In the genomic region with DNA sequence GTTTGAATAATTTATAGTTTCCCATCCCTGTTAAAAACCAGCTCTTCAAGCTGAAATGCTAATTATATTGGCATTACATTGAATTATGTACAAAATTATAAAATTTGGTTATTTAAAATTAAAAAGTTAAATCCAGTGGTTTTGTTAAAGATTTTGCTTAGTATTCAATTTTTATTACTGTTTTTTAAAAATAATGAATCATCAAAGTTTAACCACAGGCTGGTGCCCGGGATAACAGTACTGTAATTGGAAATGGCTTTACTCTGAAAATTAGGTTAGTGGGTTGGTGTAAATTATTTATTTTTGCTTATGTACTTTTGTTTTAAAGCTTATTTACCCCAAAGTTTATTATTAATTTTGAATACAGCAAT, we compare ENCODE assay signal across 19 cellular contexts. TPM values are rescaled to one million over a fixed set of nuclear protein-coding genes. Genes with fewer than 3 reads are reported as not detected.
A peak's percentile ranks its signal among the peaks of the same experiment; 100 is the strongest.
DNase-seq lines count a peak whose midpoint lies in the region; ATAC-seq and TF ChIP-seq lines count a peak whose summit lies in the region.
"Had no signal": no experiment of that assay in that cellular context is flagged by ENCODE, and none has a peak within 500 bp of the region (broad histone marks: within the 10 kb centered on the region; RNA-seq: fewer than 3 reads in every experiment).

No MANE protein-coding gene starts in this region.

- no peaks in the 10 kb centered on the region for H3K27me3 ChIP-seq in IMR-90 (ENCODE audit: control insufficient read depth, insufficient read depth, low read length)
- no peaks in the 10 kb centered on the region for H3K27me3 ChIP-seq in adipocyte (replicated peaks; ENCODE audit: control insufficient read depth, insufficient read depth, low read length)
- no peaks in the 10 kb centered on the region for H3K27me3 ChIP-seq in mucosa of rectum (ENCODE audit: control insufficient read depth in 2 of 2, insufficient read depth in 2 of 2, low read length in 2 of 2)
- H3K27me3 ChIP-seq in thyroid gland: no peaks in the 10 kb centered on the region
- H3K27me3 ChIP-seq in neuronal stem cell (ENCODE audit: control insufficient read depth in 3 of 3, insufficient read depth in 3 of 3, low read depth in 1 of 3, low read length in 3 of 3): no peaks in the 10 kb centered on the region

- peaks cover 0 to 7% of the 10 kb centered on the region in 2 experiments; a peak in 3 of 4 replicates for H3K79me1 ChIP-seq in IMR-90 (ENCODE audit: low read depth in 1 of 2, low read length in 2 of 2)
- H3K79me1 ChIP-seq in neuronal stem cell (ENCODE audit: low read depth, low read length): peaks cover 3% of the 10 kb centered on the region

- no peaks in the 10 kb centered on the region for H3K27me3 Mint-ChIP-seq in activated naive CD8-positive, alpha-beta T cell treated with anti-CD3 and anti-CD28 coated beads, Interleukin-2, amount 50 U/mL, for 24 hours
- H3K27me3 Mint-ChIP-seq: activated CD4-positive, alpha-beta T cell treated with anti-CD3 and anti-CD28 coated beads for 36 hours; activated naive CD8-positive, alpha-beta T cell; B cell; stimulated activated naive B cell treated with anti-CD40 and anti-IgM and Interleukin-4, amounts not matched to agents 10 μg/mL and 1 μg/mL and 100 μg/mL, for 72 hours had no signal

- no peak overlapping the region for H3K14ac ChIP-seq in IMR-90 (replicated peaks; ENCODE audit: low read depth, low read length)
- no peak overlapping the region for H3K14ac ChIP-seq in neuronal stem cell (ENCODE audit: low read length)

- in situ Hi-C loops in IMR-90 (cut with MboI; ENCODE audit: low sequenced_read_pairs): no loop called here

- no CpG with 5 or more reads among the region's 1 CpG for WGBS in IMR-90 (ENCODE audit: extremely low coverage in 2 of 2, insufficient read length in 1 of 2), 2 experiments
- WGBS in thyroid gland, 2 donors: 90 to 92% methylated on average over 1 of the region's 1 CpG
- WGBS in neuronal stem cell (ENCODE audit: extremely low coverage in 2 of 2, insufficient read length in 2 of 2, insufficient replicate concordance in 1 of 2), 2 donors: no CpG with 5 or more reads among the region's 1 CpG

- POLR2A ChIA-PET in IMR-90 (lab: Charles Lee; ENCODE audit: unreplicated experiment): interaction anchor here (0.6 kb wide), 1 partner anchor 781 kb away, joined by 3 read pairs; no protein-coding TSS in a partner anchor

- H3K9ac ChIP-seq in IMR-90 (ENCODE audit: low read depth, low read length): no peak overlapping the region
- H3K9ac ChIP-seq in adipocyte (ENCODE audit: low read length): peak overlapping the region; percentile 40
- H3K9ac ChIP-seq in mucosa of rectum (ENCODE audit: low read depth in 1 of 2, low read length in 2 of 2): no peak overlapping the region
- no peak overlapping the region for H3K9ac ChIP-seq in neuronal stem cell (ENCODE audit: low read depth, low read length, poor library complexity)

- H2AFZ ChIP-seq in IMR-90 (replicated peaks; ENCODE audit: low read length, poor library complexity) (no peak overlapping the region), neuronal stem cell (ENCODE audit: low read length) (no peak overlapping the region)

- H2BK15ac ChIP-seq in IMR-90 (ENCODE audit: low read depth, low read length) (no peak overlapping the region), neuronal stem cell (ENCODE audit: low read length) (no peak overlapping the region)

- H3K9me3 ChIP-seq in IMR-90 (ENCODE audit: control insufficient read depth, insufficient read depth, low read length): no peaks in the 10 kb centered on the region
- H3K9me3 ChIP-seq in adipocyte (ENCODE audit: control insufficient read depth, low read length): no peaks in the 10 kb centered on the region
- no peaks in the 10 kb centered on the region for H3K9me3 ChIP-seq in mucosa of rectum (ENCODE audit: control insufficient read depth in 2 of 2, low read length in 2 of 2)
- H3K9me3 ChIP-seq in thyroid gland: no peaks in the 10 kb centered on the region
- H3K9me3 ChIP-seq in neuronal stem cell (replicated peaks in 1 of 2; ENCODE audit: control insufficient read depth in 2 of 2, insufficient read depth in 1 of 2, low read depth in 1 of 2, low read length in 2 of 2): no peaks in the 10 kb centered on the region

- H2BK120ac ChIP-seq in IMR-90 (ENCODE audit: low read depth, low read length) (no peak overlapping the region), neuronal stem cell (ENCODE audit: low read depth, low read length) (no peak overlapping the region)

- H3K4me3 ChIP-seq in IMR-90 (ENCODE audit: insufficient read depth, low read depth, low read length): no peak overlapping the region
- no peak overlapping the region for H3K4me3 ChIP-seq in adipocyte (ENCODE audit: low read length)
- no peak overlapping the region for H3K4me3 ChIP-seq in mucosa of rectum (ENCODE audit: low read length in 2 of 2)
- H3K4me3 ChIP-seq in thyroid gland (replicated peaks in 1 of 3): no peak overlapping the region
- no peak overlapping the region for H3K4me3 ChIP-seq in neuronal stem cell (ENCODE audit: low read length in 2 of 2)

- H3K23ac ChIP-seq in IMR-90 (ENCODE audit: low read depth, low read length): no peak overlapping the region
- H3K23ac ChIP-seq in neuronal stem cell (ENCODE audit: low read depth, low read length, poor library complexity): no peak overlapping the region

- H2BK20ac ChIP-seq in IMR-90 (ENCODE audit: low read depth, low read length): no peak overlapping the region

- no peaks in the 10 kb centered on the region for H3K36me3 Mint-ChIP-seq in activated naive CD4-positive, alpha-beta T cell treated with anti-CD3 and anti-CD28 coated beads, Interleukin-2, amount 50 U/mL, for 72 hours
- H3K36me3 Mint-ChIP-seq in activated naive CD8-positive, alpha-beta T cell treated with anti-CD3 and anti-CD28 coated beads, Interleukin-2, amount 50 U/mL, for 24 hours (ENCODE audit: low read depth): peaks cover 7% of the 10 kb centered on the region

- intact Hi-C loops in IMR-90 (cut with micrococcal nuclease) (no loop called here), thyroid gland (cut with DNase I) (loop anchor here (10.0 kb wide), 1 partner anchor 227 kb away; no protein-coding TSS in a partner anchor)

- TF ChIP-seq RAD21 in IMR-90 (IDR thresholded peaks at IDR 0.05; ENCODE audit: low read length): no peak

- dilution Hi-C loops in IMR-90 (cut with HindIII; ENCODE audit: low sequenced_read_pairs, unreplicated experiment): no loop called here

- no peak for ATAC-seq in IMR-90 (ENCODE audit: low read depth)
- no peak for ATAC-seq in activated naive CD4-positive, alpha-beta T cell treated with anti-CD3 and anti-CD28 coated beads, Interleukin-2, amount 50 U/mL, for 72 hours
- ATAC-seq in activated naive CD8-positive, alpha-beta T cell treated with anti-CD3 and anti-CD28 coated beads, Interleukin-2, amount 50 U/mL, for 24 hours: no peak
- ATAC-seq: activated CD4-positive, alpha-beta T cell treated with anti-CD3 and anti-CD28 coated beads for 36 hours; stimulated activated naive B cell treated with anti-CD40 and anti-IgM and Interleukin-4, amounts not matched to agents 10 μg/mL and 1 μg/mL and 100 μg/mL, for 72 hours had no signal

- DNase-seq in IMR-90: no peak
- no peak for DNase-seq in adipocyte (ENCODE audit: low read depth)
- no peak for DNase-seq in thyroid gland
- no peak for DNase-seq in activated naive CD4-positive, alpha-beta T cell treated with anti-CD3 and anti-CD28 coated beads, Interleukin-2, amount 50 U/mL, for 72 hours (ENCODE audit: low spot score in 2 of 2)
- no peak for DNase-seq in activated naive CD8-positive, alpha-beta T cell treated with anti-CD3 and anti-CD28 coated beads, Interleukin-2, amount 50 U/mL, for 24 hours
- no peak for DNase-seq in neuronal stem cell (ENCODE audit: low spot score)
- DNase-seq: activated CD4-positive, alpha-beta T cell treated with anti-CD3 and anti-CD28 coated beads for 36 hours; left ventricle myocardium superior; NCI-H1105; NCI-H2081 treated with DMSO at 0.1 percent for 48 hours; NCI-H510A; stimulated activated CD4-positive, alpha-beta T cell treated with anti-CD3 and anti-CD28 coated beads, Interleukin-1b, Interleukin-23, amount 100 ng/mL, for 48 hours; stimulated activated naive B cell treated with anti-CD40 and anti-IgM and Interleukin-4, amounts not matched to agents 10 μg/mL and 1 μg/mL and 100 μg/mL, for 72 hours; SW 1271; trophoblast cell had no signal

- H4K8ac ChIP-seq in IMR-90 (ENCODE audit: low read depth in 2 of 2, low read length in 2 of 2) (no peak overlapping the region), neuronal stem cell (ENCODE audit: low read depth, low read length) (no peak overlapping the region)

- H2AK9ac ChIP-seq in IMR-90 (replicated peaks; ENCODE audit: low read depth, low read length, poor library complexity): no peak overlapping the region

- H3K4me3 Mint-ChIP-seq in activated naive CD8-positive, alpha-beta T cell treated with anti-CD3 and anti-CD28 coated beads, Interleukin-2, amount 50 U/mL, for 24 hours: no peak overlapping the region
- H3K4me3 Mint-ChIP-seq: activated CD4-positive, alpha-beta T cell treated with anti-CD3 and anti-CD28 coated beads for 36 hours; activated naive CD8-positive, alpha-beta T cell; activated T-helper 1 cell treated with anti-CD3 and anti-CD28 coated beads, Interleukin-12 subunit alpha, Interleukin-12 subunit beta, Interleukin-2, Interleukin-4 antibody, amounts not matched to agents 30 ng/mL and 10 ng/mL and 1 ng/mL, durations not matched to agents 14 hours and 24 hours and 36 hours; B cell; stimulated activated naive B cell treated with anti-CD40 and anti-IgM and Interleukin-4, amounts not matched to agents 10 μg/mL and 1 μg/mL and 100 μg/mL, for 72 hours had no signal

- H3K4me2 ChIP-seq in IMR-90 (ENCODE audit: low read depth, low read length) (no peak overlapping the region), neuronal stem cell (ENCODE audit: insufficient read depth, low read length, poor library complexity, severe bottlenecking) (no peak overlapping the region)

- H3K27ac ChIP-seq in IMR-90 (ENCODE audit: insufficient read depth, low read length): no peak overlapping the region
- H3K27ac ChIP-seq in mucosa of rectum (ENCODE audit: low read depth in 2 of 2, low read length in 2 of 2): peak overlapping the region; percentile 69 to 70
- peak overlapping the region; percentile 0 to 95 (median 92) for H3K27ac ChIP-seq in thyroid gland
- H3K27ac ChIP-seq in neuronal stem cell (replicated peaks; ENCODE audit: low read length): no peak overlapping the region

- peaks cover 3% of the 10 kb centered on the region for H3K9me1 ChIP-seq in IMR-90 (ENCODE audit: insufficient read depth, low read length)

- CTCF ChIA-PET in IMR-90 (lab: Yijun Ruan, JAX): interaction anchor here (0.7 kb wide), 1 partner anchor 39 kb away, joined by 3 read pairs; no protein-coding TSS in a partner anchor

- no peak overlapping the region for H4K5ac ChIP-seq in IMR-90 (ENCODE audit: low read depth, low read length)

- H3K27ac Mint-ChIP-seq in activated naive CD4-positive, alpha-beta T cell treated with anti-CD3 and anti-CD28 coated beads, Interleukin-2, amount 50 U/mL, for 72 hours: no peak overlapping the region
- H3K27ac Mint-ChIP-seq in activated naive CD8-positive, alpha-beta T cell treated with anti-CD3 and anti-CD28 coated beads, Interleukin-2, amount 50 U/mL, for 24 hours: no peak overlapping the region
- H3K27ac Mint-ChIP-seq: activated CD4-positive, alpha-beta T cell treated with anti-CD3 and anti-CD28 coated beads for 36 hours; activated naive CD8-positive, alpha-beta T cell; activated T-helper 1 cell treated with anti-CD3 and anti-CD28 coated beads, Interleukin-12 subunit alpha, Interleukin-12 subunit beta, Interleukin-2, Interleukin-4 antibody, amounts not matched to agents 30 ng/mL and 10 ng/mL and 1 ng/mL, durations not matched to agents 14 hours and 24 hours and 36 hours; B cell; stimulated activated naive B cell treated with anti-CD40 and anti-IgM and Interleukin-4, amounts not matched to agents 10 μg/mL and 1 μg/mL and 100 μg/mL, for 72 hours had no signal

- TF ChIP-seq CTCF in IMR-90 (conservative IDR thresholded peaks at IDR 0.05; ENCODE audit: low read depth, low read length) (no peak), thyroid gland (IDR thresholded peaks at IDR 0.05) (no peak)

- H3K36me3 ChIP-seq in IMR-90 (ENCODE audit: control insufficient read depth, insufficient read depth, low read length) (peaks cover 2% of the 10 kb centered on the region; the same call in 1 of the 2 replicates), adipocyte (ENCODE audit: control insufficient read depth, insufficient read depth, low read length, severe bottlenecking) (peaks cover 9% of the 10 kb centered on the region), mucosa of rectum (ENCODE audit: control insufficient read depth in 2 of 2, insufficient read depth in 2 of 2, low read length in 2 of 2) (no peaks in the 10 kb centered on the region), thyroid gland (no peaks in the 10 kb centered on the region), neuronal stem cell (replicated peaks in 1 of 2; ENCODE audit: control insufficient read depth in 2 of 2, insufficient read depth in 2 of 2, low read length in 2 of 2) (peaks cover 7 to 33% of the 10 kb centered on the region in 2 donors)

- H4K91ac ChIP-seq in IMR-90 (ENCODE audit: insufficient read depth, low read depth, low read length) (no peak overlapping the region), neuronal stem cell (ENCODE audit: low read depth, low read length, poor library complexity) (no peak overlapping the region)

- no peak overlapping the region for H3K56ac ChIP-seq in IMR-90 (ENCODE audit: extremely low read depth, insufficient read depth, low read length)

- H4K20me1 ChIP-seq in IMR-90 (ENCODE audit: insufficient read depth, low read length): no peaks in the 10 kb centered on the region

- BruUV-seq in IMR-90 (replicated peaks; lab: Mats Ljungman, UMichigan): no TSS peak

- TF ChIP-seq POLR2A in IMR-90 (IDR thresholded peaks at IDR 0.05; ENCODE audit: low read depth, low read length): no peak
- TF ChIP-seq POLR2A in thyroid gland (IDR thresholded peaks at IDR 0.05): no peak

- no peak overlapping the region for H2AK5ac ChIP-seq in IMR-90 (ENCODE audit: low read depth, low read length)
- H2AK5ac ChIP-seq in neuronal stem cell (ENCODE audit: low read depth, low read length): no peak overlapping the region

- no peaks in the 10 kb centered on the region for H3K9me3 Mint-ChIP-seq in activated naive CD4-positive, alpha-beta T cell treated with anti-CD3 and anti-CD28 coated beads, Interleukin-2, amount 50 U/mL, for 72 hours
- H3K9me3 Mint-ChIP-seq in activated naive CD8-positive, alpha-beta T cell treated with anti-CD3 and anti-CD28 coated beads, Interleukin-2, amount 50 U/mL, for 24 hours: no peaks in the 10 kb centered on the region
- H3K9me3 Mint-ChIP-seq: activated T-helper 1 cell treated with anti-CD3 and anti-CD28 coated beads, Interleukin-12 subunit alpha, Interleukin-12 subunit beta, Interleukin-2, Interleukin-4 antibody, amounts not matched to agents 30 ng/mL and 10 ng/mL and 1 ng/mL, durations not matched to agents 14 hours and 24 hours and 36 hours; stimulated activated naive B cell treated with anti-CD40 and anti-IgM and Interleukin-4, amounts not matched to agents 10 μg/mL and 1 μg/mL and 100 μg/mL, for 72 hours had no signal

- H3K4ac ChIP-seq in IMR-90 (ENCODE audit: low read depth, low read length) (no peak overlapping the region), neuronal stem cell (ENCODE audit: low read length) (no peak overlapping the region)

- H3K18ac ChIP-seq in IMR-90 (ENCODE audit: low read depth, low read length) (no peak overlapping the region), neuronal stem cell (ENCODE audit: low read length) (no peak overlapping the region)

- no peak overlapping the region for H2BK12ac ChIP-seq in neuronal stem cell (ENCODE audit: low read length)

- H3K4me1 Mint-ChIP-seq in activated naive CD8-positive, alpha-beta T cell treated with anti-CD3 and anti-CD28 coated beads, Interleukin-2, amount 50 U/mL, for 24 hours: no peaks in the 10 kb centered on the region
- H3K4me1 Mint-ChIP-seq: activated CD4-positive, alpha-beta T cell treated with anti-CD3 and anti-CD28 coated beads for 36 hours; B cell; stimulated activated naive B cell treated with anti-CD40 and anti-IgM and Interleukin-4, amounts not matched to agents 10 μg/mL and 1 μg/mL and 100 μg/mL, for 72 hours had no signal

- H3K4me1 ChIP-seq in IMR-90 (ENCODE audit: control insufficient read depth, insufficient read depth, low read length): peaks cover 7% of the 10 kb centered on the region
- H3K4me1 ChIP-seq in adipocyte (ENCODE audit: control insufficient read depth, insufficient read depth, low read length): peaks cover 32% of the 10 kb centered on the region
- peaks cover 10 to 30% of the 10 kb centered on the region in 2 donors for H3K4me1 ChIP-seq in mucosa of rectum (ENCODE audit: control insufficient read depth in 2 of 2, insufficient read depth in 2 of 2, low read length in 2 of 2)
- H3K4me1 ChIP-seq in thyroid gland: peaks cover 42 to 47% of the 10 kb centered on the region in 2 donors
- peaks cover under 1 to 14% of the 10 kb centered on the region in 2 donors for H3K4me1 ChIP-seq in neuronal stem cell (ENCODE audit: control insufficient read depth in 2 of 2, insufficient read depth in 1 of 2, low read depth in 1 of 2, low read length in 2 of 2)

- no peak overlapping the region for H2BK5ac ChIP-seq in IMR-90 (ENCODE audit: low read depth, low read length, poor library complexity, severe bottlenecking)
- no peak overlapping the region for H2BK5ac ChIP-seq in neuronal stem cell (ENCODE audit: low read length)

RNA-seq across cellular contexts. Expression of gene WEE1, which starts 45.3 kb away (rescaled TPM):
- total RNA-seq in IMR-90 (2012; rRNA removed): 29.2 and 45.5 TPM in 2 replicates
- 20.2 and 26.5 TPM in 2 replicates for polyA plus RNA-seq in IMR-90 (2012; rRNA removed)
- 3.7 and 5.6 TPM in 2 replicates for polyA plus RNA-seq in IMR-90 (2012; cell fraction: cytosol; rRNA removed)
- polyA plus RNA-seq in IMR-90 (2012; cell fraction: nucleus; rRNA removed; ENCODE audit: low replicate concordance): 10.9 and 83.2 TPM in 2 replicates
- 10 to 100 TPM; 29.6 to 35.6 (median 32.5) TPM for total RNA-seq in thyroid gland
- total RNA-seq in activated naive CD4-positive, alpha-beta T cell treated with anti-CD3 and anti-CD28 coated beads, Interleukin-2, amount 50 U/mL, for 72 hours: 10 to 100 TPM; 39.8 to 52.3 TPM
- 47.6 TPM for polyA plus RNA-seq in neuronal stem cell (2013, experiment 1 of 2)
- 47.9 TPM for polyA plus RNA-seq in neuronal stem cell (2013, experiment 2 of 2)

Comparison
In these comparisons a context has a peak if more than half of its experiments do, and no peak if none do; other contexts are left out.
1. H3K27ac ChIP-seq: peak in mucosa of rectum (2 of 2) and thyroid gland (3 of 3); none in IMR-90 (single experiment) and neuronal stem cell (single experiment).